23 cellular contexts compared by ENCODE assay signal in genomic region chr15:24786347-24786746, GRCh38.
DNase-seq lines count a peak whose midpoint lies in the region; ATAC-seq, FAIRE-seq and TF ChIP-seq lines count a peak whose summit lies in the region.
"Had no signal": no experiment of that assay in that cellular context is flagged by ENCODE, and none has a peak within 500 bp of the region (broad histone marks: within the 10 kb centered on the region; RNA-seq: fewer than 3 reads in every experiment).

No MANE protein-coding gene starts in this region.

- H3K4me3 ChIP-seq in GM23338 (no peak overlapping the region), endodermal cell (ENCODE audit: low read length) (peak overlapping the region; percentile 13), aorta (ENCODE audit: low read length in 2 of 2) (no peak overlapping the region), HepG2 (replicated peaks in 1 of 3; ENCODE audit: insufficient read depth in 1 of 3, low read depth in 2 of 3, low read length in 3 of 3) (no peak overlapping the region)
- H3K4me3 ChIP-seq: A549; BLaER1 treated with 17β-estradiol and CSF1 and Interleukin-3, amounts not matched to agents 10 nM and 100 nM had no signal

- FAIRE-seq in HepG2 (lab: Jason Lieb, UNC): no peak
- FAIRE-seq: A549, GM12891, GM18507 had no signal

- H3K36me3 Mint-ChIP-seq in GM23338 (ENCODE audit: low read depth) (peaks cover 26% of the 10 kb centered on the region; the same call in 2 of the 3 replicates), endodermal cell (ENCODE audit: low read depth) (peaks cover 2% of the 10 kb centered on the region), nephron progenitor cell (ENCODE audit: low read depth) (no peaks in the 10 kb centered on the region)
- H3K36me3 Mint-ChIP-seq: CD14-positive monocyte; CD8-positive, alpha-beta memory T cell had no signal

- H3K27me3 ChIP-seq in GM23338 (ENCODE audit: insufficient read depth) (no peaks in the 10 kb centered on the region), endodermal cell (ENCODE audit: control insufficient read depth, insufficient read depth, low read length, poor library complexity, severe bottlenecking) (no peaks in the 10 kb centered on the region), aorta (ENCODE audit: control insufficient read depth in 1 of 2, insufficient read depth in 2 of 2, low read length in 1 of 2) (no peaks in the 10 kb centered on the region), HepG2 (ENCODE audit: control insufficient read depth in 1 of 2, insufficient read depth in 2 of 2, low read length in 2 of 2) (no peaks in the 10 kb centered on the region; a peak in 1 of 5 replicates)
- H3K27me3 ChIP-seq: BE2C; BLaER1 treated with 17β-estradiol and CSF1 and Interleukin-3, amounts not matched to agents 10 nM and 100 nM had no signal

- no peak for TF ChIP-seq RAD21 in HepG2 (CRISPR knock-in tag; IDR thresholded peaks at IDR 0.05)

- no peak overlapping the region for H3K9ac ChIP-seq in endodermal cell (ENCODE audit: extremely low read depth, low read length, poor library complexity, severe bottlenecking)
- no peak overlapping the region for H3K9ac ChIP-seq in HepG2 (ENCODE audit: insufficient read depth, low read depth, low read length)
- H3K9ac ChIP-seq: BLaER1 treated with 17β-estradiol and CSF1 and Interleukin-3, amounts not matched to agents 10 nM and 100 nM had no signal

- in situ Hi-C loops in HepG2 (cut with HindIII; ENCODE audit: extremely low pct_ligation_motif_present, low pct_unique_long_range_greater_than_20kb): no loop called here

- H3K27ac Mint-ChIP-seq in GM23338 (no peak overlapping the region), endodermal cell (no peak overlapping the region), nephron progenitor cell (no peak overlapping the region)
- H3K27ac Mint-ChIP-seq: CD14-positive monocyte; CD4-positive, alpha-beta T cell; CD8-positive, alpha-beta memory T cell; H9 had no signal

- H3K4me3 Mint-ChIP-seq in GM23338 (no peak overlapping the region), endodermal cell (no peak overlapping the region), nephron progenitor cell (no peak overlapping the region)
- H3K4me3 Mint-ChIP-seq: CD14-positive monocyte; CD4-positive, alpha-beta T cell; CD8-positive, alpha-beta memory T cell; H9 had no signal

- TF ChIP-seq CTCF in GM23338 (conservative IDR thresholded peaks at IDR 0.05; ENCODE audit: low read depth in 2 of 2) (no peak), endodermal cell (conservative IDR thresholded peaks at IDR 0.05) (no peak), nephron progenitor cell (IDR thresholded peaks at IDR 0.05) (no peak), HepG2 (CRISPR knock-in tag; IDR thresholded peaks at IDR 0.05) (no peak)

- 73% methylated on average over 1 of the region's 1 CpG; no CpG with 5 or more reads in 1 of the 2 experiments for WGBS in endodermal cell (ENCODE audit: insufficient coverage in 1 of 2, insufficient read length in 1 of 2), 2 experiments
- 69 to 76% methylated on average over 1 of the region's 1 CpG for WGBS in aorta, 2 donors
- 0% methylated on average over 1 of the region's 1 CpG for WGBS in HepG2 (ENCODE audit: low lambda C conversion rate)

- intact Hi-C loops in aorta (cut with DNase I) (no loop called here), HepG2 (cut with micrococcal nuclease; ENCODE audit: unreplicated experiment) (no loop called here)

- peaks cover 23% of the 10 kb centered on the region for H3K4me1 Mint-ChIP-seq in GM23338
- H3K4me1 Mint-ChIP-seq in endodermal cell: peaks cover 22% of the 10 kb centered on the region
- no peaks in the 10 kb centered on the region for H3K4me1 Mint-ChIP-seq in nephron progenitor cell
- H3K4me1 Mint-ChIP-seq: CD14-positive monocyte; CD8-positive, alpha-beta memory T cell had no signal

- H3K4me2 ChIP-seq in GM23338 (no peak overlapping the region), HepG2 (ENCODE audit: low read depth, low read length) (no peak overlapping the region)
- H3K4me2 ChIP-seq: A549 had no signal

- CTCF ChIA-PET in HepG2 (lab: Yijun Ruan, JAX; ENCODE audit: low intra/inter-chr PET ratio, low total read pairs): no interaction called here

- no peak for TF ChIP-seq POLR2A in HepG2 (IDR thresholded peaks at IDR 0.05; ENCODE audit: insufficient read depth in 1 of 2, low read depth in 2 of 2, low read length in 2 of 2)

- no peak overlapping the region for H3K27ac ChIP-seq in GM23338 (ENCODE audit: low read depth)
- no peak overlapping the region for H3K27ac ChIP-seq in endodermal cell (ENCODE audit: low read depth, low read length)
- H3K27ac ChIP-seq in aorta (ENCODE audit: low read depth in 1 of 2, low read length in 2 of 2): no peak overlapping the region
- no peak overlapping the region for H3K27ac ChIP-seq in HepG2 (ENCODE audit: extremely low read length, insufficient read depth, low read length)
- H3K27ac ChIP-seq: A549; BLaER1 treated with 17β-estradiol and CSF1 and Interleukin-3, amounts not matched to agents 10 nM and 100 nM had no signal

- no peak for DNase-seq in GM23338 (ENCODE audit: low spot score)
- DNase-seq in MV-4-11 (lab: John Stamatoyannopoulos, UW): peak; percentile 27
- DNase-seq in endodermal cell: no peak
- DNase-seq in aorta: no peak
- no peak for DNase-seq in nephron progenitor cell
- DNase-seq in SW480 (ENCODE audit: low spot score): no peak
- DNase-seq in HepG2 (ENCODE audit: low spot score): no peak
- DNase-seq: 8988T; ACHN; AML-193; BE2C; CD4-positive, alpha-beta T cell; CD8-positive, alpha-beta memory T cell; DMS53; DMS79 treated with DMSO at 0.1 percent for 48 hours; GF-D8; H9 had no signal

- 0 out of 2 replicates have a peak, but pooled peaks cover 2% of the 10 kb centered on the region for H3K9me2 ChIP-seq in GM23338 (ENCODE audit: insufficient read depth)

- peaks cover 28% of the 10 kb centered on the region for H3K9me3 Mint-ChIP-seq in GM23338
- peaks cover 49% of the 10 kb centered on the region for H3K9me3 Mint-ChIP-seq in endodermal cell
- peaks cover 54% of the 10 kb centered on the region for H3K9me3 Mint-ChIP-seq in nephron progenitor cell

- BruUV-seq in HepG2 (replicated peaks; lab: Mats Ljungman, UMichigan): no TSS peak

- H3K9me3 ChIP-seq in endodermal cell (ENCODE audit: control insufficient read depth, low read length) (peaks cover 53% of the 10 kb centered on the region), aorta (ENCODE audit: control insufficient read depth, low read length) (peaks cover 2% of the 10 kb centered on the region), HepG2 (ENCODE audit: low read length) (peaks cover 70% of the 10 kb centered on the region)
- H3K9me3 ChIP-seq: A549, BE2C had no signal

- peaks cover 1% of the 10 kb centered on the region for H3K27me3 Mint-ChIP-seq in GM23338 (ENCODE audit: insufficient read depth, low read depth, poor library complexity)
- H3K27me3 Mint-ChIP-seq in endodermal cell (ENCODE audit: insufficient read depth): no peaks in the 10 kb centered on the region
- peaks cover 9% of the 10 kb centered on the region for H3K27me3 Mint-ChIP-seq in nephron progenitor cell (ENCODE audit: low read depth, poor library complexity)
- H3K27me3 Mint-ChIP-seq: CD4-positive, alpha-beta T cell had no signal

- H3F3A ChIP-seq in GM23338 (replicated peaks; ENCODE audit: low read depth): no peaks in the 10 kb centered on the region

- no peaks in the 10 kb centered on the region for H3K79me2 ChIP-seq in GM23338 (replicated peaks; ENCODE audit: insufficient read depth)
- no peaks in the 10 kb centered on the region for H3K79me2 ChIP-seq in HepG2 (ENCODE audit: insufficient read depth, low read length)

- peaks cover 15% of the 10 kb centered on the region for H3K36me3 ChIP-seq in GM23338 (ENCODE audit: insufficient read depth)
- no peaks in the 10 kb centered on the region for H3K36me3 ChIP-seq in endodermal cell (ENCODE audit: control insufficient read depth, insufficient read depth, low read length)
- H3K36me3 ChIP-seq in aorta (ENCODE audit: control insufficient read depth in 1 of 2, insufficient read depth in 2 of 2, low read length in 1 of 2): no peaks in the 10 kb centered on the region
- H3K36me3 ChIP-seq in HepG2 (replicated peaks in 1 of 2; ENCODE audit: control insufficient read depth in 1 of 2, insufficient read depth in 2 of 2, low read length in 2 of 2): no peaks in the 10 kb centered on the region
- H3K36me3 ChIP-seq: BE2C; BLaER1 treated with 17β-estradiol and CSF1 and Interleukin-3, amounts not matched to agents 10 nM and 100 nM had no signal

- H2AFZ ChIP-seq in GM23338 (0 out of 2 replicates have a peak overlapping the region, but pooled peaks have one; percentile 28), HepG2 (ENCODE audit: low read length) (no peak overlapping the region)

- POLR2A ChIA-PET in HepG2 (lab: Yijun Ruan, JAX): no interaction called here

- ATAC-seq in GM23338 (no peak), aorta (ENCODE audit: low FRiP score) (peak; percentile 26), HepG2 (no peak)
- ATAC-seq: A549, HCT116 had no signal

- no peak for TF ChIP-seq EP300 in HepG2 (IDR thresholded peaks at IDR 0.05; ENCODE audit: low read depth in 2 of 2, low read length in 2 of 2)
- no peak for TF ChIP-seq EP300 in HepG2 (CRISPR knock-in tag; IDR thresholded peaks at IDR 0.05; ENCODE audit: borderline replicate concordance)

- peaks cover 23% of the 10 kb centered on the region for H3K4me1 ChIP-seq in GM23338 (ENCODE audit: insufficient read depth)
- H3K4me1 ChIP-seq in endodermal cell (ENCODE audit: control insufficient read depth, insufficient read depth, low read length): no peaks in the 10 kb centered on the region
- H3K4me1 ChIP-seq in aorta (ENCODE audit: control insufficient read depth in 1 of 2, insufficient read depth in 2 of 2, low read length in 2 of 2): no peaks in the 10 kb centered on the region
- no peaks in the 10 kb centered on the region for H3K4me1 ChIP-seq in HepG2 (ENCODE audit: insufficient read depth, low read length)
- H3K4me1 ChIP-seq: A549, BE2C had no signal

- H4K20me1 ChIP-seq in GM23338 (replicated peaks; ENCODE audit: insufficient read depth) (no peaks in the 10 kb centered on the region), HepG2 (ENCODE audit: insufficient read depth, low read length) (no peaks in the 10 kb centered on the region)
- H4K20me1 ChIP-seq: BLaER1 treated with 17β-estradiol and CSF1 and Interleukin-3, amounts not matched to agents 10 nM and 100 nM had no signal

TF ChIP-seq in GM23338, 12 proteins besides CTCF, POLR2A, EP300 and RAD21 (continues in another document):
- no peak for TF ChIP-seq JUNB (IDR thresholded peaks at IDR 0.05; ENCODE audit: unreplicated experiment)
- TF ChIP-seq NANOG (IDR thresholded peaks at IDR 0.05; ENCODE audit: borderline replicate concordance): no peak

TF ChIP-seq in HepG2, 621 proteins besides CTCF, POLR2A, EP300 and RAD21:
- TF ChIP-seq ZNF136 (CRISPR knock-in tag; IDR thresholded peaks at IDR 0.05; ENCODE audit: low read depth): no peak
- no peak for TF ChIP-seq WIZ (CRISPR knock-in tag; IDR thresholded peaks at IDR 0.05)
